8 cellular contexts compared by ENCODE assay signal in genomic region chr7:140397784-140398750, GRCh38. TPM values are rescaled to one million over a fixed set of nuclear protein-coding genes. Genes with fewer than 3 reads are reported as not detected.
A peak's percentile ranks its signal among the peaks of the same experiment; 100 is the strongest.
DNase-seq lines count a peak whose midpoint lies in the region; ATAC-seq and TF ChIP-seq lines count a peak whose summit lies in the region.

Gene SLC37A3, minus strand, starts transcription at chr7:140398530. Its CDS starts 16,004 bp downstream, at chr7:140382526.

- H3K36me3 ChIP-seq in liver (ENCODE audit: control insufficient read depth in 4 of 4, insufficient read depth in 3 of 4, low read depth in 1 of 4, low read length in 3 of 4) = no peaks in the 10 kb centered on the region

- H3K27me3 ChIP-seq in liver (ENCODE audit: control insufficient read depth in 4 of 4, insufficient read depth in 4 of 4, low read length in 3 of 4) = no peaks in the 10 kb centered on the region

- peak within 1 kb of the TSS; percentile 63 to 74 for H3K27ac ChIP-seq in liver (ENCODE audit: low read depth in 1 of 2, low read length in 2 of 2)

- TF ChIP-seq RAD21 in liver (IDR thresholded peaks at IDR 0.05) = peak in 1 of 2 donors; percentile 19

- H3K9ac ChIP-seq in liver (ENCODE audit: low read depth in 1 of 2, low read length in 2 of 2) = peak within 1 kb of the TSS; percentile 21 to 92

- WGBS in liver = under 1% methylated on average over 66 of the region's 66 CpGs

- ATAC-seq in GM19025 (IDR thresholded peaks at IDR 0.05; ENCODE audit: low read depth, unreplicated experiment) = peak; percentile 100
- ATAC-seq in HG03280 (IDR thresholded peaks at IDR 0.05; ENCODE audit: unreplicated experiment) = peak; percentile 100

- H3K4me3 ChIP-seq in AG09309 (ENCODE audit: control insufficient read depth, low read depth, low read length) (peak within 1 kb of the TSS; percentile 90), liver (ENCODE audit: low read depth in 1 of 3, low read length in 3 of 3) (peak within 1 kb of the TSS; percentile 73 to 92 (median 85))

- peak; percentile 11 for DNase-seq in AG09309 (ENCODE audit: low read depth)
- DNase-seq in NCI-H510A treated with DMSO at 0.1 percent for 48 hours (lab: John Stamatoyannopoulos, UW) = peak; percentile 39
- peak; percentile 92 for DNase-seq in activated CD4-positive, alpha-beta T cell treated with anti-CD3 and anti-CD28 coated beads, Interleukin-2, amount 50 U/mL, for 48 hours
- peak; percentile 51 to 83 for DNase-seq in dermis microvascular lymphatic vessel endothelial cell (ENCODE audit: low read depth in 2 of 2)
- DNase-seq in stimulated activated CD4-positive, alpha-beta T cell treated with anti-CD3 and anti-CD28 coated beads, Interleukin-4, amount 100 ng/mL, for 24 hours = peak; percentile 87

- H3K9me3 ChIP-seq in liver (ENCODE audit: control insufficient read depth in 4 of 4, low read length in 3 of 4) = no peaks in the 10 kb centered on the region

- H3K4me1 ChIP-seq in liver (ENCODE audit: control insufficient read depth in 4 of 4, insufficient read depth in 4 of 4, low read length in 3 of 4) = peaks cover 0 to 8% (median 4%) of the 10 kb centered on the region in 4 donors

- peak; percentile 15 for TF ChIP-seq CTCF in AG09309 (IDR thresholded peaks at IDR 0.05; ENCODE audit: control insufficient read depth, insufficient read depth, low read depth, low read length, missing control alignments)
- TF ChIP-seq CTCF in liver (IDR thresholded peaks at IDR 0.05; ENCODE audit: low read depth, low read length, missing input control) = peak; percentile 12

TF ChIP-seq in liver, 16 proteins besides CTCF, POLR2A, EP300 and RAD21:
- no peak for TF ChIP-seq MAX (IDR thresholded peaks at IDR 0.05)

RNA-seq across cellular contexts. Expression of gene SLC37A3, which starts in this region (rescaled TPM):
- total RNA-seq in dermis microvascular lymphatic vessel endothelial cell = 46.5 and 72.7 TPM in 2 replicates
- total RNA-seq in liver = 10 to 100 TPM; 10.4 to 30.8 TPM
- polyA plus RNA-seq in liver = 10 to 100 TPM in 1 of 2 donors, 1 to 10 TPM in 1; 7.3 to 10.9 TPM

Comparison
In these comparisons a context has a peak if more than half of its experiments do, and no peak if none do; other contexts are left out.
1. Peak in every context shown above with its lines: DNase-seq, ATAC-seq, H3K4me3 ChIP-seq and H3K27ac ChIP-seq.
2. DNase-seq: peak in every context shown above with its lines; median percentile 92 in activated CD4-positive, alpha-beta T cell treated with anti-CD3 and anti-CD28 coated beads, Interleukin-2, amount 50 U/mL, for 48 hours; 87 in stimulated activated CD4-positive, alpha-beta T cell treated with anti-CD3 and anti-CD28 coated beads, Interleukin-4, amount 100 ng/mL, for 24 hours; 67 in dermis microvascular lymphatic vessel endothelial cell; 39 in NCI-H510A treated with DMSO at 0.1 percent for 48 hours; 11 in AG09309.